In genomic region chr11:113946162-113946561, GRCh38 we compare ENCODE assay signal across 12 cellular contexts. TPM values are rescaled to one million over a fixed set of nuclear protein-coding genes. Genes with fewer than 3 reads are reported as not detected.
"Had no signal": no experiment of that assay in that cellular context is flagged by ENCODE, and none has a peak within 500 bp of the region (broad histone marks: within the 10 kb centered on the region; RNA-seq: fewer than 3 reads in every experiment).

No MANE protein-coding gene starts in this region.

RNA-seq across cellular contexts. Expression of gene HTR3A, which starts 28.7 kb away (rescaled TPM):
- total RNA-seq: subcutaneous adipose tissue, thoracic aorta, thyroid gland, tibial nerve, upper lobe of left lung, upper lobe of right lung, ureter, vagina had no signal

RNA-seq across cellular contexts. Expression of gene HTR3B, which starts 41.6 kb away (rescaled TPM):
- total RNA-seq: subcutaneous adipose tissue, suprapubic skin, thoracic aorta, thyroid gland, tibial nerve, upper lobe of left lung, upper lobe of right lung, ureter, urinary bladder, uterus, vagina had no signal
- polyA plus RNA-seq: stomach, urinary bladder had no signal
